Comparison of ENCODE assay signal across 11 cellular contexts in genomic region chr1:41623736-41624135, GRCh38.
A peak's percentile ranks its signal among the peaks of the same experiment; 100 is the strongest.
DNase-seq lines count a peak whose midpoint lies in the region; ATAC-seq and TF ChIP-seq lines count a peak whose summit lies in the region.
"Had no signal": no experiment of that assay in that cellular context is flagged by ENCODE, and none has a peak within 500 bp of the region (broad histone marks: within the 10 kb centered on the region; RNA-seq: fewer than 3 reads in every experiment).

No MANE protein-coding gene starts in this region.

- H3K27ac ChIP-seq in OCI-LY7 (ENCODE audit: low read depth, low read length, poor library complexity, severe bottlenecking) (no peak overlapping the region), neural progenitor cell (no peak overlapping the region)
- H3K27ac ChIP-seq: PC-9 had no signal

- peaks cover 82% of the 10 kb centered on the region for H3K4me1 Mint-ChIP-seq in HFFc6 (ENCODE audit: low read depth)
- H3K4me1 Mint-ChIP-seq in neural progenitor cell: peaks cover 14% of the 10 kb centered on the region

- CTCF ChIA-PET in OCI-LY7 (lab: Charles Lee; ENCODE audit: unreplicated experiment): no interaction called here

- no peaks in the 10 kb centered on the region for H3K36me3 ChIP-seq in OCI-LY7 (ENCODE audit: insufficient read depth, low read length)
- H3K36me3 ChIP-seq in neural progenitor cell: no peaks in the 10 kb centered on the region
- H3K36me3 ChIP-seq: HAP-1 had no signal

- H3K9me3 ChIP-seq in OCI-LY7 (ENCODE audit: low read length) (no peaks in the 10 kb centered on the region), neural progenitor cell (ENCODE audit: low read depth) (no peaks in the 10 kb centered on the region)
- H3K9me3 ChIP-seq: HAP-1 had no signal

- H3K4me2 ChIP-seq in OCI-LY7 (ENCODE audit: low read length): peak overlapping the region; percentile 37
- no peak overlapping the region for H3K4me2 ChIP-seq in neural progenitor cell
- H3K4me2 ChIP-seq: PC-9 had no signal

- H3K9ac ChIP-seq in neural progenitor cell: no peak overlapping the region

- intact Hi-C loops in OCI-LY7 (cut with micrococcal nuclease; ENCODE audit: unreplicated experiment): no loop called here

- no peaks in the 10 kb centered on the region for H3K9me2 ChIP-seq in OCI-LY7 (ENCODE audit: insufficient read depth, low read length)

- H3K79me2 ChIP-seq in OCI-LY7 (ENCODE audit: insufficient read depth, low read depth, low read length) (no peaks in the 10 kb centered on the region), neural progenitor cell (ENCODE audit: low read depth) (no peaks in the 10 kb centered on the region)

- H2AFZ ChIP-seq in OCI-LY7 (ENCODE audit: low read length): no peak overlapping the region
- no peak overlapping the region for H2AFZ ChIP-seq in neural progenitor cell (replicated peaks)
- H2AFZ ChIP-seq: PC-9 had no signal

- H3K27me3 ChIP-seq in neural progenitor cell: no peaks in the 10 kb centered on the region

- no TSS peak for BruUV-seq in OCI-LY7 (replicated peaks; lab: Mats Ljungman, UMichigan)

- H3K4me3 Mint-ChIP-seq in HFFc6: peak overlapping the region; percentile 10; the same call in 1 of the 2 replicates
- H3K4me3 Mint-ChIP-seq in neural progenitor cell: no peak overlapping the region
- H3K4me3 Mint-ChIP-seq: activated naive CD4-positive, alpha-beta T cell treated with anti-CD3 and anti-CD28 coated beads for 36 hours had no signal

- TF ChIP-seq CTCF in GM12865 (IDR thresholded peaks at IDR 0.05; ENCODE audit: insufficient read depth, low read depth, low read length, missing control alignments): no peak
- TF ChIP-seq CTCF in HFFc6 (IDR thresholded peaks at IDR 0.05): no peak
- no peak for TF ChIP-seq CTCF in OCI-LY7 (conservative IDR thresholded peaks at IDR 0.05; ENCODE audit: low read length)
- no peak for TF ChIP-seq CTCF in neural progenitor cell (IDR thresholded peaks at IDR 0.05)

- H4K20me1 ChIP-seq in OCI-LY7 (ENCODE audit: insufficient read depth, low read length) (no peaks in the 10 kb centered on the region), neural progenitor cell (ENCODE audit: low read depth) (no peaks in the 10 kb centered on the region)

- H3K9me3 Mint-ChIP-seq in HFFc6 (no peaks in the 10 kb centered on the region), neural progenitor cell (no peaks in the 10 kb centered on the region)
- H3K9me3 Mint-ChIP-seq: activated naive CD4-positive, alpha-beta T cell treated with anti-CD3 and anti-CD28 coated beads for 36 hours had no signal

- H3K27ac Mint-ChIP-seq in HFFc6 (peak overlapping the region; percentile 72), neural progenitor cell (peak overlapping the region; percentile 40)

- no peaks in the 10 kb centered on the region for H3F3A ChIP-seq in neural progenitor cell (ENCODE audit: low read depth)

- POLR2A ChIA-PET in OCI-LY7 (lab: Charles Lee): no interaction called here

- H3K4me1 ChIP-seq in OCI-LY7 (ENCODE audit: insufficient read depth, low read length, poor library complexity, severe bottlenecking) (peaks cover 14% of the 10 kb centered on the region), neural progenitor cell (peaks cover 9% of the 10 kb centered on the region)
- H3K4me1 ChIP-seq: HAP-1 had no signal

- peaks cover 4% of the 10 kb centered on the region; the same call in 1 of the 2 replicates for H3K36me3 Mint-ChIP-seq in HFFc6 (ENCODE audit: low read depth)
- no peaks in the 10 kb centered on the region for H3K36me3 Mint-ChIP-seq in neural progenitor cell

- H3K27me3 Mint-ChIP-seq in HFFc6 (ENCODE audit: insufficient read depth) (peaks cover 5% of the 10 kb centered on the region), neural progenitor cell (ENCODE audit: insufficient read depth, low read depth) (peaks cover 2% of the 10 kb centered on the region)

- H3K4me3 ChIP-seq in GM12865 (ENCODE audit: low read depth, low read length): peak overlapping the region; percentile 50
- H3K4me3 ChIP-seq in OCI-LY7 (ENCODE audit: low read depth, low read length, poor library complexity, severe bottlenecking): no peak overlapping the region
- H3K4me3 ChIP-seq in neural progenitor cell: no peak overlapping the region
- H3K4me3 ChIP-seq: HAP-1, PC-9 had no signal

- ATAC-seq in HG03378 (IDR thresholded peaks at IDR 0.05; ENCODE audit: unreplicated experiment): no peak

- DNase-seq in GM12865 (ENCODE audit: low read depth) (peak; percentile 18), HFFc6 (no peak), OCI-LY7 (ENCODE audit: low spot score) (no peak), neural progenitor cell (ENCODE audit: low spot score) (no peak), D341Med (ENCODE audit: low spot score) (no peak), NCI-H524 (lab: John Stamatoyannopoulos, UW) (no peak)
- DNase-seq: activated naive CD4-positive, alpha-beta T cell treated with anti-CD3 and anti-CD28 coated beads for 36 hours; foreskin melanocyte; PC-9 had no signal
